Comparison of ENCODE assay signal across 2 cellular contexts in the genomic region with DNA sequence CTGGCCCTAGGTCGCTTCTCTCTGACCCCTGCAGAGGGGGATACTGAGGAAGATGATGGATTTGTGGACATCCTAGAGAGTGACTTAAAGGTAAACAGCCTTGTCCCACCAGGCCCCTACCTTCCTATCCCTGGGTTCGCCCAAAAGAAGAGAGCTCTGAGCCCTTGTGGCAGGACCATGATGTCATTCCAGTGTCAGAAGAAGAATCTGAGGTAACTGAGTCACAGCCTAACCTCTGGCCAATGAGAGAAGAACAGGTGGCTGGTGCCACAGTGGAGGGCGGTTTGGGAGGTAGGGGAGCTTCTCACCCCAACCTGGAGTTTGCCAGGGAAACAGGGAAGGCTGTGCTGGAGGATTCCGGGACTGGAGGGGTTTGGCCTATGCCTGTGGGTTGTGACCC.
TF ChIP-seq lines count a peak whose summit lies in the region.

No MANE protein-coding gene starts in this region.

TF ChIP-seq in HepG2, 621 proteins besides CTCF, POLR2A, EP300 and RAD21:
- TF ChIP-seq ATF7 (IDR thresholded peaks at IDR 0.05) (peak; percentile 60), ATF7 (CRISPR knock-in tag; IDR thresholded peaks at IDR 0.05) (no peak), ZNF101 (CRISPR knock-in tag; IDR thresholded peaks at IDR 0.05; ENCODE audit: borderline replicate concordance, low read depth) (no peak)

TF ChIP-seq in HEK293T, 16 proteins besides CTCF, POLR2A, EP300 and RAD21:
- TF ChIP-seq ZNF384 (IDR thresholded peaks at IDR 0.05) (no peak), LEF1 (IDR thresholded peaks at IDR 0.05; ENCODE audit: borderline replicate concordance) (no peak), L3MBTL2 (conservative IDR thresholded peaks at IDR 0.05) (no peak), TARDBP (IDR thresholded peaks at IDR 0.05) (no peak)
- TF ChIP-seq, protein P1, sequence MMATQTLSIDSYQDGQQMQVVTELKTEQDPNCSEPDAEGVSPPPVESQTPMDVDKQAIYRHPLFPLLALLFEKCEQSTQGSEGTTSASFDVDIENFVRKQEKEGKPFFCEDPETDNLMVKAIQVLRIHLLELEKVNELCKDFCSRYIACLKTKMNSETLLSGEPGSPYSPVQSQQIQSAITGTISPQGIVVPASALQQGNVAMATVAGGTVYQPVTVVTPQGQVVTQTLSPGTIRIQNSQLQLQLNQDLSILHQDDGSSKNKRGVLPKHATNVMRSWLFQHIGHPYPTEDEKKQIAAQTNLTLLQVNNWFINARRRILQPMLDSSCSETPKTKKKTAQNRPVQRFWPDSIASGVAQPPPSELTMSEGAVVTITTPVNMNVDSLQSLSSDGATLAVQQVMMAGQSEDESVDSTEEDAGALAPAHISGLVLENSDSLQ (IDR thresholded peaks at IDR 0.05) = no peak
TF ChIP-seq in HEK293T: peak in this region for 0.
